23 cellular contexts compared by ENCODE assay signal in the genomic region with DNA sequence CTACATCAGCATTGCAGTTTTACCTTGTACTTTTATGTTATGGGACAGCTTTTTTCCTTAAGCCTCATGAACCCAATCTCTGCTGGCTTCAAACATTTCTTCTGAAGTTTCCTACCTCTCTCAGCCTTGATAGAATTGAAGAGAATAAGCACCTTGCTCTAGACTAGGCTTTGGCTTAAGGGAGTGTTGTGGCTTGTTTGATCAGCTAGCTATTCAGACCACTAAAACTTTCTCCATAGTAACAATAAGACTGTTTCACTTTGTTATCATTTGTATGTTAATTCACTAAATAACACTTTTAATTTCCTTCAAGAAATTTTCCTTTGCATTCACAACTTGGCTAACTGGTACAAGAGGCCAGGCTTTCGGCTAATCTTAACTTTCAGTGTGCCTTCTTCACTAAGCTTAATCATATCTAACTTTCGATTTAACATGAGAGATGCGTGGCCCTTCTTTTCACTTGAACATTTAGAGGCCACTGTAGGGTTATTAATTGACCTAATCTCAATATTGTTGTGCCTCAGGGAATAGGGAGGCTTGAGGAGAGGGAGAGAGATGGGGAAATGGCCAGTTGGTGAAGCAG. TPM values are rescaled to one million over a fixed set of nuclear protein-coding genes. Genes with fewer than 3 reads are reported as not detected.
A peak's percentile ranks its signal among the peaks of the same experiment; 100 is the strongest.
DNase-seq lines count a peak whose midpoint lies in the region; ATAC-seq lines count a peak whose summit lies in the region.
"Had no signal": no experiment of that assay in that cellular context is flagged by ENCODE, and none has a peak within 500 bp of the region (broad histone marks: within the 10 kb centered on the region; RNA-seq: fewer than 3 reads in every experiment).

No MANE protein-coding gene starts in this region.

- H3K4me1 ChIP-seq in effector memory CD4-positive, alpha-beta T cell (ENCODE audit: control insufficient read depth, insufficient read depth, low read length, poor library complexity, severe bottlenecking): no peaks in the 10 kb centered on the region

- H3K36me3 ChIP-seq in effector memory CD4-positive, alpha-beta T cell (ENCODE audit: control insufficient read depth, insufficient read depth, low read length): no peaks in the 10 kb centered on the region

- H3K9me3 ChIP-seq in effector memory CD4-positive, alpha-beta T cell (ENCODE audit: control insufficient read depth, low read length): no peaks in the 10 kb centered on the region

- no peaks in the 10 kb centered on the region for H3K27me3 ChIP-seq in effector memory CD4-positive, alpha-beta T cell (replicated peaks; ENCODE audit: control insufficient read depth, insufficient read depth, low read length, poor library complexity, severe bottlenecking)

- ATAC-seq in activated T-cell treated with anti-CD3 and anti-CD28 coated beads, Interleukin-2, amount 50 U/mL, for 72 hours (replicated peaks in 1 of 2): peak; percentile 40 to 68
- peak; percentile 82 for ATAC-seq in stimulated activated naive CD8-positive, alpha-beta T cell treated with anti-CD3 and anti-CD28 coated beads, Interleukin-15, amount 100 ng/mL, for 72 hours
- ATAC-seq: left cardiac atrium had no signal

- peak overlapping the region; percentile 61 to 88 for H3K4me3 Mint-ChIP-seq in activated T-cell treated with anti-CD3 and anti-CD28 coated beads, Interleukin-2, amount 50 U/mL, for 72 hours
- peak overlapping the region; percentile 25 for H3K4me3 Mint-ChIP-seq in T-helper 2 cell treated with Interferon-gamma antibody and Interleukin-4, amounts not matched to agents 5 μg/mL and 100 μg/mL, for 36 hours
- H3K4me3 Mint-ChIP-seq in stimulated activated naive CD8-positive, alpha-beta T cell treated with anti-CD3 and anti-CD28 coated beads, Interleukin-15, amount 100 ng/mL, for 72 hours: peak overlapping the region; percentile 60 to 72
- H3K4me3 Mint-ChIP-seq: CD14-positive monocyte, endodermal cell, neural crest cell had no signal

- H3K27me3 Mint-ChIP-seq in activated T-cell treated with anti-CD3 and anti-CD28 coated beads, Interleukin-2, amount 50 U/mL, for 72 hours (ENCODE audit: low read depth): no peaks in the 10 kb centered on the region
- no peaks in the 10 kb centered on the region for H3K27me3 Mint-ChIP-seq in T-helper 2 cell treated with Interferon-gamma antibody and Interleukin-4, amounts not matched to agents 5 μg/mL and 100 μg/mL, for 36 hours (ENCODE audit: low read depth)
- H3K27me3 Mint-ChIP-seq in stimulated activated naive CD8-positive, alpha-beta T cell treated with anti-CD3 and anti-CD28 coated beads, Interleukin-15, amount 100 ng/mL, for 72 hours: no peaks in the 10 kb centered on the region
- H3K27me3 Mint-ChIP-seq: progenitor cell of endocrine pancreas had no signal

- H3K4me1 Mint-ChIP-seq in activated T-cell treated with anti-CD3 and anti-CD28 coated beads, Interleukin-2, amount 50 U/mL, for 72 hours (ENCODE audit: low read depth): peaks cover 38% of the 10 kb centered on the region
- peaks cover 5% of the 10 kb centered on the region for H3K4me1 Mint-ChIP-seq in T-helper 2 cell treated with Interferon-gamma antibody and Interleukin-4, amounts not matched to agents 5 μg/mL and 100 μg/mL, for 36 hours (ENCODE audit: low read depth)
- peaks cover 40% of the 10 kb centered on the region for H3K4me1 Mint-ChIP-seq in stimulated activated naive CD8-positive, alpha-beta T cell treated with anti-CD3 and anti-CD28 coated beads, Interleukin-15, amount 100 ng/mL, for 72 hours
- H3K4me1 Mint-ChIP-seq: CD14-positive monocyte, endodermal cell, neural crest cell had no signal

- H3K27ac Mint-ChIP-seq in activated T-cell treated with anti-CD3 and anti-CD28 coated beads, Interleukin-2, amount 50 U/mL, for 72 hours: peak overlapping the region; percentile 93
- peak overlapping the region; percentile 67 for H3K27ac Mint-ChIP-seq in T-helper 2 cell treated with Interferon-gamma antibody and Interleukin-4, amounts not matched to agents 5 μg/mL and 100 μg/mL, for 36 hours
- peak overlapping the region; percentile 95 to 96 for H3K27ac Mint-ChIP-seq in stimulated activated naive CD8-positive, alpha-beta T cell treated with anti-CD3 and anti-CD28 coated beads, Interleukin-15, amount 100 ng/mL, for 72 hours
- H3K27ac Mint-ChIP-seq: CD14-positive monocyte, endodermal cell, progenitor cell of endocrine pancreas had no signal

- H3K9me3 Mint-ChIP-seq in activated T-cell treated with anti-CD3 and anti-CD28 coated beads, Interleukin-2, amount 50 U/mL, for 72 hours: peaks cover 1 to 2% of the 10 kb centered on the region in 2 donors
- no peaks in the 10 kb centered on the region for H3K9me3 Mint-ChIP-seq in T-helper 2 cell treated with Interferon-gamma antibody and Interleukin-4, amounts not matched to agents 5 μg/mL and 100 μg/mL, for 36 hours
- peaks cover 4 to 6% of the 10 kb centered on the region in 2 donors for H3K9me3 Mint-ChIP-seq in stimulated activated naive CD8-positive, alpha-beta T cell treated with anti-CD3 and anti-CD28 coated beads, Interleukin-15, amount 100 ng/mL, for 72 hours

- peak overlapping the region; percentile 16 for H3K4me3 ChIP-seq in effector memory CD4-positive, alpha-beta T cell (ENCODE audit: insufficient read depth, low read depth, low read length, poor library complexity, severe bottlenecking)
- H3K4me3 ChIP-seq: skin epidermis had no signal

- peak overlapping the region; percentile 53 for H3K27ac ChIP-seq in effector memory CD4-positive, alpha-beta T cell (ENCODE audit: insufficient read depth, low read length, poor library complexity, severe bottlenecking)

- peaks cover 1% of the 10 kb centered on the region in 2 donors for H3K36me3 Mint-ChIP-seq in activated T-cell treated with anti-CD3 and anti-CD28 coated beads, Interleukin-2, amount 50 U/mL, for 72 hours (ENCODE audit: insufficient read depth in 2 of 2)
- H3K36me3 Mint-ChIP-seq in T-helper 2 cell treated with Interferon-gamma antibody and Interleukin-4, amounts not matched to agents 5 μg/mL and 100 μg/mL, for 36 hours (ENCODE audit: low read depth): no peaks in the 10 kb centered on the region
- H3K36me3 Mint-ChIP-seq: CD14-positive monocyte had no signal

- no peak for DNase-seq in activated T-cell treated with anti-CD3 and anti-CD28 coated beads, Interleukin-2, amount 50 U/mL, for 72 hours
- DNase-seq in activated T-cell treated with anti-CD3 and anti-CD28 coated beads for 4 hours: no peak
- DNase-seq in T-helper 2 cell treated with Interferon-gamma antibody and Interleukin-4, amounts not matched to agents 5 μg/mL and 100 μg/mL, for 36 hours (ENCODE audit: low spot score): no peak
- no peak for DNase-seq in effector memory CD4-positive, alpha-beta T cell
- DNase-seq in stimulated activated naive CD8-positive, alpha-beta T cell treated with anti-CD3 and anti-CD28 coated beads, Interleukin-15, amount 100 ng/mL, for 72 hours: no peak
- no peak for DNase-seq in stimulated activated CD4-positive, alpha-beta T cell treated with anti-CD3 and anti-CD28 coated beads, Interleukin-4, amount 100 ng/mL, for 24 hours
- DNase-seq in NCI-H82 (lab: John Stamatoyannopoulos, UW): no peak
- DNase-seq in activated effector memory CD4-positive, alpha-beta T cell treated with Interleukin-2 at 50 U/mL for 16 hours: no peak
- DNase-seq: ACHN; activated gamma-delta T cell treated with Interleukin-2 at 50 U/mL for 16 hours; DMS79; endodermal cell; left cardiac atrium; NCI-H1092 treated with DMSO at 0.1 percent for 48 hours; NCI-H510A treated with DMSO at 0.1 percent for 48 hours; stimulated activated CD4-positive, alpha-beta T cell treated with anti-CD3 and anti-CD28 coated beads, Interleukin-4, amount 100 ng/mL, for 1 hour had no signal

RNA-seq across cellular contexts. Expression of a gene that starts 8.1 kb away (rescaled TPM):
- total RNA-seq in activated T-cell treated with anti-CD3 and anti-CD28 coated beads, Interleukin-2, amount 50 U/mL, for 72 hours: 10 to 100 TPM; 77.2 to 80.2 TPM
- total RNA-seq: endodermal cell, glomerular endothelial cell, H4, neural crest cell, progenitor cell of endocrine pancreas had no signal

RNA-seq across cellular contexts. Expression of a gene that starts 48.4 kb away (rescaled TPM):
- total RNA-seq in activated T-cell treated with anti-CD3 and anti-CD28 coated beads, Interleukin-2, amount 50 U/mL, for 72 hours: 1 to 10 TPM in 1 of 2 donors, under 1 TPM in 1; 0.53 to 1.4 TPM
- total RNA-seq: endodermal cell, glomerular endothelial cell, H4, left cardiac atrium, neural crest cell, progenitor cell of endocrine pancreas, temporal lobe had no signal
